ENCODE assay signal across 19 cellular contexts in genomic region chr6:156844089-156844488, GRCh38.
DNase-seq lines count a peak whose midpoint lies in the region; ATAC-seq and TF ChIP-seq lines count a peak whose summit lies in the region.
"Had no signal": no experiment of that assay in that cellular context is flagged by ENCODE, and none has a peak within 500 bp of the region (broad histone marks: within the 10 kb centered on the region; RNA-seq: fewer than 3 reads in every experiment).

No MANE protein-coding gene starts in this region.

- H2AK5ac ChIP-seq in H9 (ENCODE audit: insufficient read length, low read length): no peak overlapping the region

- no peak overlapping the region for H3K4ac ChIP-seq in H9 (ENCODE audit: low read depth, low read length)

- no peak overlapping the region for H4K5ac ChIP-seq in H9 (ENCODE audit: insufficient read length, low read depth, low read length)

- no peak overlapping the region for H2BK120ac ChIP-seq in H9 (ENCODE audit: low read depth, low read length, poor library complexity, severe bottlenecking)

- H3K4me3 Mint-ChIP-seq in H9 (no peak overlapping the region), osteocyte (ENCODE audit: unreplicated experiment) (no peak overlapping the region)
- H3K4me3 Mint-ChIP-seq in activated naive CD4-positive, alpha-beta T cell treated with anti-CD3 and anti-CD28 coated beads, Interleukin-2, amount 10 ng/mL, durations not matched to agents 7 days and 5 days: no peak overlapping the region
- H3K4me3 Mint-ChIP-seq: CD14-positive monocyte had no signal

- CTCF ChIA-PET in activated naive CD4-positive, alpha-beta T cell treated with anti-CD3 and anti-CD28 coated beads, Interleukin-2, amount 10 ng/mL, durations not matched to agents 7 days and 5 days (lab: Charles Lee): no interaction called here

- no peak overlapping the region for H3K4me3 ChIP-seq in adipocyte (ENCODE audit: low read length)
- H3K4me3 ChIP-seq in fibroblast of the aortic adventitia (ENCODE audit: low read depth, low read length): no peak overlapping the region
- H3K4me3 ChIP-seq: SK-N-MC had no signal

- intact Hi-C loops in left colon (cut with DNase I, micrococcal nuclease): no loop called here

- WGBS in H9 (ENCODE audit: extremely low coverage, insufficient read length, low lambda C conversion rate): no CpG with 5 or more reads among the region's 3 CpGs

- H3K27ac ChIP-seq in H9 (ENCODE audit: insufficient read length, low read depth, low read length): no peak overlapping the region
- H3K27ac ChIP-seq: SK-N-MC had no signal

- H4K20me1 ChIP-seq in H9 (ENCODE audit: control insufficient read depth, insufficient read depth, insufficient read length): no peaks in the 10 kb centered on the region

- no peak overlapping the region for H3K56ac ChIP-seq in H9 (ENCODE audit: insufficient read length, low read depth, low read length)

- no peak overlapping the region for H2BK20ac ChIP-seq in H9 (ENCODE audit: low read depth, low read length, poor library complexity, severe bottlenecking)

- H3K4me1 Mint-ChIP-seq in H9: peaks cover 91% of the 10 kb centered on the region in 2 experiments
- H3K4me1 Mint-ChIP-seq in osteocyte (ENCODE audit: unreplicated experiment): peaks cover 69% of the 10 kb centered on the region
- H3K4me1 Mint-ChIP-seq in activated naive CD4-positive, alpha-beta T cell treated with anti-CD3 and anti-CD28 coated beads, Interleukin-2, amount 10 ng/mL, durations not matched to agents 7 days and 5 days: peaks cover 40% of the 10 kb centered on the region

- H4K8ac ChIP-seq in H9 (replicated peaks; ENCODE audit: insufficient read length, low read depth, low read length): no peak overlapping the region

- H3K23ac ChIP-seq in H9 (ENCODE audit: insufficient read length, low read depth, low read length): no peak overlapping the region

- H3K36me3 Mint-ChIP-seq in H9 (ENCODE audit: insufficient read depth in 1 of 3, low read depth in 3 of 3): peaks cover 0 to 5% (median 0%) of the 10 kb centered on the region in 3 experiments; a peak in 2 of 7 replicates
- no peaks in the 10 kb centered on the region for H3K36me3 Mint-ChIP-seq in osteocyte (ENCODE audit: unreplicated experiment)
- H3K36me3 Mint-ChIP-seq in activated naive CD4-positive, alpha-beta T cell treated with anti-CD3 and anti-CD28 coated beads, Interleukin-2, amount 10 ng/mL, durations not matched to agents 7 days and 5 days: peaks cover 15% of the 10 kb centered on the region

- H2BK5ac ChIP-seq in H9 (ENCODE audit: insufficient read length, low read length): no peak overlapping the region

- H3K27me3 ChIP-seq in H9 (ENCODE audit: insufficient read depth, low read length): no peaks in the 10 kb centered on the region
- H3K27me3 ChIP-seq in adipocyte (replicated peaks; ENCODE audit: control insufficient read depth, insufficient read depth, low read length): no peaks in the 10 kb centered on the region

- H3K23me2 ChIP-seq in H9 (ENCODE audit: insufficient read length, low read depth, low read length, poor library complexity, severe bottlenecking): no peaks in the 10 kb centered on the region

- no peak overlapping the region for H3K14ac ChIP-seq in H9 (ENCODE audit: insufficient read depth, low read length)

- TF ChIP-seq CTCF in H9 (conservative IDR thresholded peaks at IDR 0.05): no peak
- TF ChIP-seq CTCF in fibroblast of the aortic adventitia (IDR thresholded peaks at IDR 0.05; ENCODE audit: insufficient read depth, low read length): no peak
- TF ChIP-seq CTCF in osteocyte (IDR thresholded peaks at IDR 0.05): no peak

- H2BK12ac ChIP-seq in H9 (ENCODE audit: insufficient read length, low read depth, low read length): no peak overlapping the region

- H3K9me3 ChIP-seq in H9 (ENCODE audit: control insufficient read depth, low read depth, low read length): no peaks in the 10 kb centered on the region
- H3K9me3 ChIP-seq in adipocyte (ENCODE audit: control insufficient read depth, low read length): no peaks in the 10 kb centered on the region

- no peak overlapping the region for H3K9ac ChIP-seq in H9 (ENCODE audit: extremely low read depth, insufficient read length, low read length)
- no peak overlapping the region for H3K9ac ChIP-seq in adipocyte (ENCODE audit: low read length)

- no peak for ATAC-seq in left colon

- H3K36me3 ChIP-seq in adipocyte (ENCODE audit: control insufficient read depth, insufficient read depth, low read length, severe bottlenecking): no peaks in the 10 kb centered on the region

- no peak overlapping the region for H3K4me2 ChIP-seq in H9 (ENCODE audit: insufficient read depth, insufficient read length, low read length)

- peaks cover 30% of the 10 kb centered on the region for H3K79me2 ChIP-seq in H9 (ENCODE audit: insufficient read depth, low read length)

- H2BK15ac ChIP-seq in H9 (ENCODE audit: low read depth, low read length): no peak overlapping the region

- peaks cover 11% of the 10 kb centered on the region for H3K79me1 ChIP-seq in H9 (ENCODE audit: insufficient read depth, low read depth, low read length, poor library complexity, severe bottlenecking)

- no peak overlapping the region for H3T11ph ChIP-seq in H9 (ENCODE audit: low read length)

- no peaks in the 10 kb centered on the region for H3K9me3 Mint-ChIP-seq in H9
- H3K9me3 Mint-ChIP-seq in osteocyte (ENCODE audit: unreplicated experiment): no peaks in the 10 kb centered on the region
- H3K9me3 Mint-ChIP-seq in activated naive CD4-positive, alpha-beta T cell treated with anti-CD3 and anti-CD28 coated beads, Interleukin-2, amount 10 ng/mL, durations not matched to agents 7 days and 5 days: no peaks in the 10 kb centered on the region
- H3K9me3 Mint-ChIP-seq: CD14-positive monocyte had no signal

- no peak for DNase-seq in H9
- peak; percentile 44 for DNase-seq in adipocyte (ENCODE audit: low read depth)
- peak; percentile 37 for DNase-seq in fibroblast of the aortic adventitia (ENCODE audit: low read depth)
- no peak for DNase-seq in osteocyte (ENCODE audit: extremely low spot score, unreplicated experiment)
- no peak for DNase-seq in NCI-H82 treated with DMSO at 0.1 percent for 48 hours (lab: John Stamatoyannopoulos, UW; ENCODE audit: unreplicated experiment)
- no peak for DNase-seq in activated naive CD4-positive, alpha-beta T cell (lab: John Stamatoyannopoulos, UW)
- no peak for DNase-seq in activated naive CD4-positive, alpha-beta T cell treated with anti-CD3 and anti-CD28 coated beads, Interleukin-2, amount 10 ng/mL, durations not matched to agents 7 days and 5 days
- DNase-seq in left colon: no peak
- DNase-seq: ACHN, COR-L47, DND-41, HCEC 1CT, NCI-H1092 treated with DMSO at 0.1 percent for 48 hours, NCI-H146, NCI-H2081 treated with DMSO at 0.1 percent for 48 hours, OCI-M1, Right ventricle myocardium superior had no signal

- no peak overlapping the region for H3K18ac ChIP-seq in H9 (ENCODE audit: insufficient read length, low read depth, low read length)

- H2AFZ ChIP-seq in H9 (ENCODE audit: low read length): no peak overlapping the region

- peaks cover 14% of the 10 kb centered on the region; the same call in 1 of the 2 replicates for H3K4me1 ChIP-seq in H9 (ENCODE audit: insufficient read depth, low read length)
- peaks cover 58% of the 10 kb centered on the region for H3K4me1 ChIP-seq in adipocyte (ENCODE audit: control insufficient read depth, insufficient read depth, low read length)

- H3K27me3 Mint-ChIP-seq in H9 (ENCODE audit: low read depth) (no peaks in the 10 kb centered on the region), osteocyte (ENCODE audit: unreplicated experiment) (no peaks in the 10 kb centered on the region)
- no peaks in the 10 kb centered on the region for H3K27me3 Mint-ChIP-seq in activated naive CD4-positive, alpha-beta T cell treated with anti-CD3 and anti-CD28 coated beads, Interleukin-2, amount 10 ng/mL, durations not matched to agents 7 days and 5 days

- H4K91ac ChIP-seq in H9 (ENCODE audit: insufficient read length, low read depth, low read length): no peak overlapping the region

- peak overlapping the region in 2 of 3 experiments; percentile 49 to 66; a peak in 4 of 7 replicates for H3K27ac Mint-ChIP-seq in H9
- H3K27ac Mint-ChIP-seq in osteocyte (ENCODE audit: unreplicated experiment): peak overlapping the region; percentile 43
- H3K27ac Mint-ChIP-seq in activated naive CD4-positive, alpha-beta T cell treated with anti-CD3 and anti-CD28 coated beads, Interleukin-2, amount 10 ng/mL, durations not matched to agents 7 days and 5 days: no peak overlapping the region

Comparison
In these comparisons a context has a peak if more than half of its experiments do, and no peak if none do; other contexts are left out.
1. DNase-seq: peak in adipocyte (single experiment) and fibroblast of the aortic adventitia (single experiment); none in H9 (single experiment), osteocyte (single experiment), NCI-H82 treated with DMSO at 0.1 percent for 48 hours (single experiment), activated naive CD4-positive, alpha-beta T cell (0 of 4), activated naive CD4-positive, alpha-beta T cell treated with anti-CD3 and anti-CD28 coated beads, Interleukin-2, amount 10 ng/mL, durations not matched to agents 7 days and 5 days (single experiment) and left colon (0 of 2).